28 cellular contexts compared by ENCODE assay signal in genomic region chr1:165742194-165742593, GRCh38.
"Had no signal": no experiment of that assay in that cellular context is flagged by ENCODE, and none has a peak within 500 bp of the region (broad histone marks: within the 10 kb centered on the region; RNA-seq: fewer than 3 reads in every experiment).

No MANE protein-coding gene starts in this region.

- DNase-seq: activated CD4-positive, alpha-beta T cell treated with anti-CD3 and anti-CD28 coated beads, Interleukin-2, amount 10 ng/mL, durations not matched to agents 24 days and 14 days; activated CD4-positive, alpha-beta T cell treated with anti-CD3 and anti-CD28 coated beads, Interleukin-2, amount 50 U/mL, for 4 hours; activated CD8-positive, alpha-beta T cell treated with anti-CD3 and anti-CD28 coated beads for 36 hours; activated effector memory CD4-positive, alpha-beta T cell treated with anti-CD3 and anti-CD28 coated beads, Interleukin-2, amount 50 U/mL, for 16 hours; activated naive CD4-positive, alpha-beta T cell; activated naive CD4-positive, alpha-beta T cell treated with anti-CD3 and anti-CD28 coated beads, Interleukin-2, amount 50 U/mL, for 16 hours; activated naive CD8-positive, alpha-beta T cell treated with anti-CD3 and anti-CD28 coated beads for 36 hours; activated T-cell treated with anti-CD3 and anti-CD28 coated beads, Interleukin-2, amount 50 U/mL, for 1 hour; activated T-cell treated with anti-CD3 and anti-CD28 coated beads, Interleukin-2, amount 50 U/mL, for 72 hours; amniotic stem cell; aorta; Karpas-422; NCI-H1048; NCI-H1105 treated with DMSO at 0.1 percent for 48 hours; NCI-H1436; NCI-H1694; NCI-H1930; NCI-H2081 treated with DMSO at 0.1 percent for 48 hours; NCI-H345; NCI-H524 treated with DMSO at 0.1 percent for 48 hours; Right ventricle myocardium superior; SW 1271; T-helper 1 cell; T1000; WERI-Rb-1 had no signal

- H3K9me3 Mint-ChIP-seq: activated CD4-positive, alpha-beta T cell treated with anti-CD3 and anti-CD28 coated beads, Interleukin-2, amount 10 ng/mL, durations not matched to agents 24 days and 14 days; activated CD8-positive, alpha-beta T cell treated with anti-CD3 and anti-CD28 coated beads for 36 hours; activated naive CD8-positive, alpha-beta T cell treated with anti-CD3 and anti-CD28 coated beads for 36 hours; activated T-cell treated with anti-CD3 and anti-CD28 coated beads, Interleukin-2, amount 50 U/mL, for 72 hours; activated T-helper 17 cell treated with anti-CD3 and anti-CD28 coated beads, Interleukin-2, amount 50 U/mL, for 72 hours; central memory CD8-positive, alpha-beta T cell had no signal

- H3K27ac Mint-ChIP-seq: activated CD4-positive, alpha-beta T cell treated with anti-CD3 and anti-CD28 coated beads, Interleukin-2, amount 10 ng/mL, durations not matched to agents 24 days and 14 days; activated CD8-positive, alpha-beta T cell treated with anti-CD3 and anti-CD28 coated beads for 36 hours; activated naive CD8-positive, alpha-beta T cell treated with anti-CD3 and anti-CD28 coated beads for 36 hours; activated T-cell treated with anti-CD3 and anti-CD28 coated beads, Interleukin-2, amount 50 U/mL, for 72 hours; activated T-helper 17 cell treated with anti-CD3 and anti-CD28 coated beads, Interleukin-2, amount 50 U/mL, for 72 hours had no signal

- H3K27ac ChIP-seq: cardiac muscle cell, WERI-Rb-1 had no signal

- H3K27me3 ChIP-seq: cardiac muscle cell had no signal

- H3K4me3 Mint-ChIP-seq: activated CD4-positive, alpha-beta T cell treated with anti-CD3 and anti-CD28 coated beads, Interleukin-2, amount 10 ng/mL, durations not matched to agents 24 days and 14 days; activated CD8-positive, alpha-beta T cell treated with anti-CD3 and anti-CD28 coated beads for 36 hours; activated naive CD8-positive, alpha-beta T cell treated with anti-CD3 and anti-CD28 coated beads for 36 hours; activated T-cell treated with anti-CD3 and anti-CD28 coated beads, Interleukin-2, amount 50 U/mL, for 72 hours; activated T-helper 17 cell treated with anti-CD3 and anti-CD28 coated beads, Interleukin-2, amount 50 U/mL, for 72 hours; central memory CD8-positive, alpha-beta T cell had no signal

- H3K4me3 ChIP-seq: cardiac muscle cell had no signal

- H3K27me3 Mint-ChIP-seq: activated CD4-positive, alpha-beta T cell treated with anti-CD3 and anti-CD28 coated beads, Interleukin-2, amount 10 ng/mL, durations not matched to agents 24 days and 14 days; activated CD8-positive, alpha-beta T cell treated with anti-CD3 and anti-CD28 coated beads for 36 hours; activated naive CD8-positive, alpha-beta T cell treated with anti-CD3 and anti-CD28 coated beads for 36 hours; activated T-helper 17 cell treated with anti-CD3 and anti-CD28 coated beads, Interleukin-2, amount 50 U/mL, for 72 hours; central memory CD8-positive, alpha-beta T cell had no signal

- ATAC-seq: activated CD8-positive, alpha-beta T cell treated with anti-CD3 and anti-CD28 coated beads for 36 hours; activated T-cell treated with anti-CD3 and anti-CD28 coated beads, Interleukin-2, amount 50 U/mL, for 72 hours; activated T-helper 17 cell treated with anti-CD3 and anti-CD28 coated beads, Interleukin-2, amount 50 U/mL, for 72 hours had no signal
